In the genomic region with DNA sequence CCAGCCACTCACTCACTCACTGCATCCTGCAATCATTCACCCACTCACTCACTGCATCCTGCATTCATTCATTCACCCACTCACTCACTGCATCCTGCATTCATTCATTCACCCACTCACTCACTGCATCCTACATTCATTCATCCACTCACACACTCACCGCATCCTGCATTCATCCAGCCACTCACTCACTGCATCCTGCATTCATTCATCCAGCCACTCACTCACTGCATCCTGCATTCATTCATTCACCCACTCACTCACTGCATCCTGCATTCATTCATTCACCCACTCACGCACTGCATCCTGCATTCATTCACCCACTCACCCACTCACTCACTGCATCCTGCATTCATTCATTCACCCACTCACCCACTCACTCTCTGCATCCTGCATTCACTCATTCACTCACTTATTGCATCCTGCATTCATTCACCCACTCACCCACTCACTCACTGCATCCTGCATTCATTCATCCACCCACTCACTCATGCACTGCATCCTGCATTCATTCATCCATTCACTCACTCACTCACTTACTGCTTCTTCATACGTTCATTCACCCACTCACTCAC, we compare ENCODE assay signal across 8 cellular contexts. TPM values are rescaled to one million over a fixed set of nuclear protein-coding genes. Genes with fewer than 3 reads are reported as not detected.
DNase-seq lines count a peak whose midpoint lies in the region; ATAC-seq, FAIRE-seq and TF ChIP-seq lines count a peak whose summit lies in the region.
"Not testable (repeated sequence)": the region's sequence is repeated elsewhere in the genome, so short reads cannot be mapped to it uniquely, and the experiment has no call there.

No MANE protein-coding gene starts in this region.

- not testable (repeated sequence) for TF ChIP-seq POLR2A in K562 (conservative IDR thresholded peaks at IDR 0.05); heart left ventricle (IDR thresholded peaks at IDR 0.05); vagina (IDR thresholded peaks at IDR 0.05)

- H3K9me3 ChIP-seq in BLaER1 treated with 17β-estradiol and CSF1 and Interleukin-3, amounts not matched to agents 10 nM and 100 nM (replicated peaks in 1 of 11) = peaks cover 0 to 13% (median 7%) of the 10 kb centered on the region in 11 experiments; a peak in 10 of 22 replicates
- H3K9me3 ChIP-seq in HAP-1; OCI-LY1 (ENCODE audit: low read length); K562 (replicated peaks; ENCODE audit: control insufficient read depth, insufficient read depth, low read depth, low read length); heart left ventricle; mesodermal cell (ENCODE audit: control insufficient read depth, low read length); vagina: not testable (repeated sequence)

- H3K9me2 ChIP-seq in OCI-LY1 (ENCODE audit: low read depth, low read length) = not testable (repeated sequence)

- intact Hi-C loops in K562 (cut with micrococcal nuclease); vagina (cut with DNase I): not testable (repeated sequence)
- intact Hi-C loops in heart left ventricle (cut with DNase I) = loop anchor here in 4 of 10 donors (2.0 to 10.0 kb wide), 4 partner anchors 40 to 73 kb away; a partner anchor contains a TSS

- not testable (repeated sequence) for FAIRE-seq in K562 (lab: Jason Lieb, UNC)

- TF ChIP-seq RAD21 in K562 (CRISPR knock-in tag; conservative IDR thresholded peaks at IDR 0.05 in 1 of 2, IDR thresholded peaks at IDR 0.05 in 1 of 2) = not testable (repeated sequence)

- in situ Hi-C loops in HAP-1 (cut with MboI; ENCODE audit: low sequenced_read_pairs); K562 (cut with MboI): not testable (repeated sequence)

- peak overlapping the region; percentile 71 to 95 (median 84); a peak in 14 of 20 replicates for H3K4me3 ChIP-seq in BLaER1 treated with 17β-estradiol and CSF1 and Interleukin-3, amounts not matched to agents 10 nM and 100 nM
- H3K4me3 ChIP-seq in HAP-1 = peak overlapping the region; percentile 68; the same call in 1 of the 2 replicates
- peak overlapping the region; percentile 20 for H3K4me3 ChIP-seq in OCI-LY1 (ENCODE audit: low read depth, low read length, poor library complexity, severe bottlenecking)
- peak overlapping the region; percentile 91 for H3K4me3 ChIP-seq in K562
- H3K4me3 ChIP-seq in heart left ventricle = peak overlapping the region in 9 of 12 donors; percentile 57 to 97 (median 95)
- H3K4me3 ChIP-seq in mesodermal cell (ENCODE audit: extremely low read depth, insufficient read depth, low read length, poor library complexity, severe bottlenecking) = peak overlapping the region; percentile 76
- H3K4me3 ChIP-seq in rectal smooth muscle tissue (ENCODE audit: low read length) = peak overlapping the region; percentile 78
- peak overlapping the region; percentile 91 to 94 for H3K4me3 ChIP-seq in vagina

- peaks cover 0 to 28% (median 16%) of the 10 kb centered on the region in 11 experiments; a peak in 13 of 22 replicates for H4K20me1 ChIP-seq in BLaER1 treated with 17β-estradiol and CSF1 and Interleukin-3, amounts not matched to agents 10 nM and 100 nM
- not testable (repeated sequence) for H4K20me1 ChIP-seq in OCI-LY1 (ENCODE audit: insufficient read depth, low read length); K562 (replicated peaks; ENCODE audit: control insufficient read depth, insufficient read depth, low read length)

- H3K79me2 ChIP-seq in OCI-LY1 (ENCODE audit: insufficient read depth, low read length) = not testable (repeated sequence)
- H3K79me2 ChIP-seq in K562 (ENCODE audit: control insufficient read depth, insufficient read depth, low read length) = peaks cover 38% of the 10 kb centered on the region

- not testable (repeated sequence) for H3K27ac ChIP-seq in BLaER1 treated with 17β-estradiol and CSF1 and Interleukin-3, amounts not matched to agents 10 nM and 100 nM; OCI-LY1 (ENCODE audit: low read depth, low read length, poor library complexity, severe bottlenecking); K562 (ENCODE audit: extremely low read depth, low read depth, low read length); heart left ventricle; mesodermal cell (ENCODE audit: low read depth, low read length, severe bottlenecking); rectal smooth muscle tissue (ENCODE audit: low read depth, low read length); vagina

- WGBS in K562 (ENCODE audit: insufficient coverage, low coverage, missing lambda C conversion rate) = 3% methylated on average over 3 of the region's 3 CpGs
- 78 to 86% (median 78%) methylated on average over 3 of the region's 3 CpGs for WGBS in heart left ventricle, 4 donors
- WGBS in mesodermal cell (ENCODE audit: insufficient coverage in 2 of 2), 2 experiments = 85 to 93% methylated on average over 3 of the region's 3 CpGs

- peak overlapping the region in 4 of 11 experiments; percentile 69 to 98 (median 80); a peak in 7 of 22 replicates for H3K4me2 ChIP-seq in BLaER1 treated with 17β-estradiol and CSF1 and Interleukin-3, amounts not matched to agents 10 nM and 100 nM
- H3K4me2 ChIP-seq in OCI-LY1 (ENCODE audit: low read length) = peak overlapping the region; percentile 26; the same call in 1 of the 2 replicates
- peak overlapping the region; percentile 99 for H3K4me2 ChIP-seq in K562 (ENCODE audit: insufficient read depth, low read length)

- not testable (repeated sequence) for H3K9me1 ChIP-seq in K562 (ENCODE audit: control insufficient read depth, insufficient read depth, low read length)

- not testable (repeated sequence) for ATAC-seq in K562, heart left ventricle

- DNase-seq in HAP-1 (ENCODE audit: low spot score in 2 of 2); K562 (ENCODE audit: extremely low read depth in 1 of 4, low spot score in 3 of 4); heart left ventricle; vagina (ENCODE audit: extremely low spot score in 2 of 2): not testable (repeated sequence)

- not testable (repeated sequence) for TF ChIP-seq EP300 in K562 (IDR thresholded peaks at IDR 0.05; ENCODE audit: low read length)

- not testable (repeated sequence) for H3K27me3 ChIP-seq in BLaER1 treated with 17β-estradiol and CSF1 and Interleukin-3, amounts not matched to agents 10 nM and 100 nM; HAP-1 (ENCODE audit: low read depth); OCI-LY1 (ENCODE audit: insufficient read depth, low read length); K562 (ENCODE audit: control insufficient read depth in 2 of 2, insufficient read depth in 2 of 2, low read length in 2 of 2); heart left ventricle; rectal smooth muscle tissue (ENCODE audit: control insufficient read depth, insufficient read depth, low read length); vagina

- TF ChIP-seq CTCF in OCI-LY1 (IDR thresholded peaks at IDR 0.05; ENCODE audit: low read length); K562 (IDR thresholded peaks at IDR 0.05 in 2 of 3, conservative IDR thresholded peaks at IDR 0.05 in 1 of 3; ENCODE audit: insufficient read depth in 2 of 3, low read depth in 1 of 3, low read length in 3 of 3); heart left ventricle (IDR thresholded peaks at IDR 0.05); vagina (IDR thresholded peaks at IDR 0.05): not testable (repeated sequence)

- H3F3A ChIP-seq in OCI-LY1 (ENCODE audit: insufficient read depth, low read length) = not testable (repeated sequence)

- BruUV-seq in K562 (replicated peaks; lab: Mats Ljungman, UMichigan) = not testable (repeated sequence)

- CTCF ChIA-PET in K562 (lab: Yijun Ruan, JAX; ENCODE audit: low intra/inter-chr PET ratio) = interaction anchor here (0.6 kb wide), 1 partner anchor 82 kb away, joined by 3 read pairs; no protein-coding TSS in a partner anchor

- H3K4me1 ChIP-seq in BLaER1 treated with 17β-estradiol and CSF1 and Interleukin-3, amounts not matched to agents 10 nM and 100 nM = peaks cover 60 to 73% (median 66%) of the 10 kb centered on the region in 10 experiments
- H3K4me1 ChIP-seq in HAP-1; mesodermal cell (ENCODE audit: control insufficient read depth, insufficient read depth, low read length, poor library complexity, severe bottlenecking); rectal smooth muscle tissue (ENCODE audit: control insufficient read depth, insufficient read depth, low read length): not testable (repeated sequence)
- H3K4me1 ChIP-seq in OCI-LY1 (ENCODE audit: insufficient read depth, low read length, severe bottlenecking) (peaks cover 23% of the 10 kb centered on the region), K562 (replicated peaks in 1 of 2; ENCODE audit: control insufficient read depth in 2 of 2, insufficient read depth in 2 of 2, low read length in 2 of 2) (peaks cover 5 to 33% of the 10 kb centered on the region in 2 experiments; a peak in 3 of 5 replicates), heart left ventricle (peaks cover 0 to 26% (median 5%) of the 10 kb centered on the region in 12 donors), vagina (peaks cover 20% of the 10 kb centered on the region)

- H3K36me3 ChIP-seq in BLaER1 treated with 17β-estradiol and CSF1 and Interleukin-3, amounts not matched to agents 10 nM and 100 nM; HAP-1 (replicated peaks); OCI-LY1 (ENCODE audit: insufficient read depth, low read length); K562 (ENCODE audit: control insufficient read depth, insufficient read depth, low read length); heart left ventricle; mesodermal cell (ENCODE audit: control insufficient read depth, insufficient read depth, low read length); rectal smooth muscle tissue (ENCODE audit: control insufficient read depth, insufficient read depth, low read length); vagina: not testable (repeated sequence)

- POLR2A ChIA-PET in K562 (lab: Yijun Ruan, JAX) = not testable (repeated sequence)

- H2AFZ ChIP-seq in OCI-LY1 (ENCODE audit: low read length) = not testable (repeated sequence)
- peak overlapping the region; percentile 94 for H2AFZ ChIP-seq in K562 (ENCODE audit: low read depth, low read length)

- H3K9ac ChIP-seq in BLaER1 treated with 17β-estradiol and CSF1 and Interleukin-3, amounts not matched to agents 10 nM and 100 nM; OCI-LY1 (ENCODE audit: low read length); rectal smooth muscle tissue (ENCODE audit: low read length): not testable (repeated sequence)
- H3K9ac ChIP-seq in K562 (ENCODE audit: insufficient read depth in 1 of 2, low read depth in 2 of 2, low read length in 2 of 2) = peak overlapping the region in 1 of 2 experiments; percentile 89; a peak in 1 of 4 replicates

RNA-seq across cellular contexts. Expression of a gene that starts 0.8 kb away (rescaled TPM):
- total RNA-seq in K562 (2011; cell fraction: chromatin; rRNA removed; ENCODE audit: low replicate concordance) = 26.7 and 72.5 TPM in 2 replicates
- 24.0 and 30.0 TPM in 2 replicates for total RNA-seq in K562 (2011; cell fraction: nucleolus; rRNA removed)
- 21.8 and 23.5 TPM in 2 replicates for total RNA-seq in K562 (2011; cell fraction: nucleoplasm; rRNA removed)
- 5.5 and 9.1 TPM in 2 replicates for total RNA-seq in K562 (2014; rRNA removed)
- 8.7 and 12.5 TPM in 2 replicates for total RNA-seq in K562 (2014; rRNA removed; fragmentation: Illumina TruSeq; extraction: Trizol)
- total RNA-seq in K562 (2015; rRNA removed; fragmentation: Illumina TruSeq; extraction: Trizol) = 15.9 and 16.9 TPM in 2 replicates
- 50.4 and 51.6 TPM in 2 replicates for total RNA-seq in K562 (2021)
- polyA plus RNA-seq in K562 (2011; rRNA removed) = 45.7 and 47.0 TPM in 2 replicates
- polyA plus RNA-seq in K562 (2011; cell fraction: cytosol; rRNA removed) = 23.9 and 55.1 TPM in 2 replicates
- polyA plus RNA-seq in K562 (2011; cell fraction: nucleus; rRNA removed) = 30.5 and 42.3 TPM in 2 replicates
- 35.9 and 57.5 TPM in 2 replicates for polyA plus RNA-seq in K562 (2012)
- 33.3 and 35.4 TPM in 2 replicates for polyA plus RNA-seq in K562 (2014; fragmentation: Illumina TruSeq; extraction: Trizol)
- 1 to 10 TPM; 2.7 to 7.7 TPM for polyA plus RNA-seq in K562 (2014; fragmentation: Nextera tagmentation; extraction: Ambion mirVana)
- 17.2 and 32.5 TPM in 2 replicates for polyA plus RNA-seq in K562 (2014; rRNA removed)
- 25.4 and 40.0 TPM in 2 replicates for polyA minus RNA-seq in K562 (2011; rRNA and poly(A)+ RNA removed)
- 16.8 and 32.4 TPM in 2 replicates for polyA minus RNA-seq in K562 (2011; cell fraction: cytosol; rRNA and poly(A)+ RNA removed)
- polyA minus RNA-seq in K562 (2011; cell fraction: nucleus; rRNA and poly(A)+ RNA removed) = 11.8 and 17.4 TPM in 2 replicates
- 10 to 100 TPM in 7 of 9 donors, 1 to 10 TPM in 2; 5.4 to 44.6 (median 21.5) TPM for total RNA-seq in heart left ventricle
- polyA plus RNA-seq in heart left ventricle = 10 to 100 TPM; 16.7 to 19.4 TPM
- 31.8 TPM for polyA plus RNA-seq in mesodermal cell (2013, experiment 1 of 2)
- 20.1 TPM for polyA plus RNA-seq in mesodermal cell (2013, experiment 2 of 2)
- 8.3 TPM for total RNA-seq in vagina

RNA-seq across cellular contexts. Expression of a gene that starts 39.6 kb away (rescaled TPM):
- 583 and 880 TPM in 2 replicates for total RNA-seq in K562 (2011; cell fraction: chromatin; rRNA removed; ENCODE audit: low replicate concordance)
- total RNA-seq in K562 (2011; cell fraction: nucleolus; rRNA removed) = 353 and 358 TPM in 2 replicates
- total RNA-seq in K562 (2011; cell fraction: nucleoplasm; rRNA removed) = 465 and 579 TPM in 2 replicates
- total RNA-seq in K562 (2014; rRNA removed) = 334 and 358 TPM in 2 replicates
- total RNA-seq in K562 (2014; rRNA removed; fragmentation: Illumina TruSeq; extraction: Trizol) = 357 and 410 TPM in 2 replicates
- total RNA-seq in K562 (2015; rRNA removed; fragmentation: Illumina TruSeq; extraction: Trizol) = 407 and 420 TPM in 2 replicates
- total RNA-seq in K562 (2021) = 387 and 416 TPM in 2 replicates
- polyA plus RNA-seq in K562 (2011; rRNA removed) = 216 and 279 TPM in 2 replicates
- 139 and 199 TPM in 2 replicates for polyA plus RNA-seq in K562 (2011; cell fraction: cytosol; rRNA removed)
- 409 and 424 TPM in 2 replicates for polyA plus RNA-seq in K562 (2011; cell fraction: nucleus; rRNA removed)
- 202 and 329 TPM in 2 replicates for polyA plus RNA-seq in K562 (2012)
- 494 and 496 TPM in 2 replicates for polyA plus RNA-seq in K562 (2014; fragmentation: Illumina TruSeq; extraction: Trizol)
- polyA plus RNA-seq in K562 (2014; fragmentation: Nextera tagmentation; extraction: Ambion mirVana) = 10 to 100 TPM; 25.9 to 57.6 TPM
- polyA plus RNA-seq in K562 (2014; rRNA removed) = 263 and 278 TPM in 2 replicates
- 295 and 299 TPM in 2 replicates for polyA minus RNA-seq in K562 (2011; rRNA and poly(A)+ RNA removed)
- 126 and 190 TPM in 2 replicates for polyA minus RNA-seq in K562 (2011; cell fraction: cytosol; rRNA and poly(A)+ RNA removed)
- 97.9 and 165 TPM in 2 replicates for polyA minus RNA-seq in K562 (2011; cell fraction: nucleus; rRNA and poly(A)+ RNA removed)
- total RNA-seq in heart left ventricle = 10 to 100 TPM; 57.4 to 95.7 (median 72.4) TPM
- 100 to 1,000 TPM in 1 of 2 donors, 10 to 100 TPM in 1; 35.4 to 114 TPM for polyA plus RNA-seq in heart left ventricle
- polyA plus RNA-seq in mesodermal cell (2013, experiment 1 of 2) = 126 TPM
- polyA plus RNA-seq in mesodermal cell (2013, experiment 2 of 2) = 123 TPM
- 90.8 TPM for total RNA-seq in vagina

Comparison
In these comparisons a context has a peak if more than half of its experiments do, and no peak if none do; other contexts are left out.
1. H3K4me3 ChIP-seq: peak in every context shown above with its lines; median percentile 95 in heart left ventricle; 92 in vagina; 91 in K562; 84 in BLaER1 treated with 17β-estradiol and CSF1 and Interleukin-3, amounts not matched to agents 10 nM and 100 nM; 78 in rectal smooth muscle tissue; 76 in mesodermal cell; 68 in HAP-1; 20 in OCI-LY1.